Comparison of ENCODE assay signal across 17 cellular contexts in genomic region chr1:35466120-35466519, GRCh38.
DNase-seq lines count a peak whose midpoint lies in the region; ATAC-seq and TF ChIP-seq lines count a peak whose summit lies in the region.
"Had no signal": no experiment of that assay in that cellular context is flagged by ENCODE, and none has a peak within 500 bp of the region (broad histone marks: within the 10 kb centered on the region; RNA-seq: fewer than 3 reads in every experiment).

No MANE protein-coding gene starts in this region.

- no peak overlapping the region for H3K4me3 ChIP-seq in heart left ventricle
- H3K4me3 ChIP-seq: GM12878, GM23248 had no signal

- no peaks in the 10 kb centered on the region for H3K9me3 ChIP-seq in heart left ventricle

- DNase-seq in heart left ventricle (no peak), cardiac septum (ENCODE audit: low spot score) (no peak), left ventricle myocardium superior (no peak), DMS 273 (lab: John Stamatoyannopoulos, UW; ENCODE audit: unreplicated experiment) (no peak)
- no peak for DNase-seq in effector memory CD8-positive, alpha-beta T cell
- DNase-seq: C1 segment of cervical spinal cord; Calu3; CD4-positive, alpha-beta memory T cell; COR-L47; DMS153; DND-41; GDM1; GM23248; H7; HCEC 1CT had no signal

- no peaks in the 10 kb centered on the region for H3K27me3 ChIP-seq in heart left ventricle

- H3K36me3 Mint-ChIP-seq in effector memory CD8-positive, alpha-beta T cell (ENCODE audit: insufficient read depth): peaks cover 17% of the 10 kb centered on the region

- H3K27me3 Mint-ChIP-seq in effector memory CD8-positive, alpha-beta T cell: no peaks in the 10 kb centered on the region
- H3K27me3 Mint-ChIP-seq: CD4-positive, alpha-beta memory T cell had no signal

- H3K36me3 ChIP-seq in heart left ventricle: peaks cover 0 to 91% (median 79%) of the 10 kb centered on the region in 9 donors

- no peak for TF ChIP-seq POLR2A in heart left ventricle (IDR thresholded peaks at IDR 0.05)

- H3K9me3 Mint-ChIP-seq in effector memory CD8-positive, alpha-beta T cell: no peaks in the 10 kb centered on the region

- no peak for TF ChIP-seq CTCF in heart left ventricle (IDR thresholded peaks at IDR 0.05)

- WGBS in heart left ventricle, 4 donors: 46 to 70% (median 65%) methylated on average over 1 of the region's 1 CpG

- ATAC-seq in heart left ventricle (peak in 3 of 4 donors; percentile 32 to 77 (median 64)), left ventricle myocardium superior (peak; percentile 92), HG03045 (IDR thresholded peaks at IDR 0.05; ENCODE audit: unreplicated experiment) (no peak)
- ATAC-seq in effector memory CD8-positive, alpha-beta T cell (replicated peaks): no peak
- ATAC-seq: GM12878 had no signal

- no peak overlapping the region for H3K27ac ChIP-seq in heart left ventricle
- H3K27ac ChIP-seq: GM23248 had no signal

- peaks cover 0 to 16% (median 0%) of the 10 kb centered on the region in 12 donors for H3K4me1 ChIP-seq in heart left ventricle

- H3K4me1 Mint-ChIP-seq in effector memory CD8-positive, alpha-beta T cell (ENCODE audit: low read depth in 2 of 2): peaks cover 6 to 10% of the 10 kb centered on the region in 2 donors

- H3K27ac Mint-ChIP-seq in effector memory CD8-positive, alpha-beta T cell: peak overlapping the region; percentile 10 to 14

- intact Hi-C loops in heart left ventricle (cut with DNase I) (no loop called here), cardiac septum (cut with DNase I) (no loop called here), left ventricle myocardium superior (cut with micrococcal nuclease) (loop anchor here (10.0 kb wide), 1 partner anchor 69 kb away; no protein-coding TSS in a partner anchor)

- no peak overlapping the region for H3K4me3 Mint-ChIP-seq in effector memory CD8-positive, alpha-beta T cell
- H3K4me3 Mint-ChIP-seq: CD4-positive, alpha-beta memory T cell had no signal

Comparison
In these comparisons a context has a peak if more than half of its experiments do, and no peak if none do; other contexts are left out.
1. ATAC-seq: peak in heart left ventricle (3 of 4) and left ventricle myocardium superior (single experiment); none in effector memory CD8-positive, alpha-beta T cell (single experiment) and HG03045 (single experiment).